ENCODE assay signal across 2 cellular contexts in the genomic region with DNA sequence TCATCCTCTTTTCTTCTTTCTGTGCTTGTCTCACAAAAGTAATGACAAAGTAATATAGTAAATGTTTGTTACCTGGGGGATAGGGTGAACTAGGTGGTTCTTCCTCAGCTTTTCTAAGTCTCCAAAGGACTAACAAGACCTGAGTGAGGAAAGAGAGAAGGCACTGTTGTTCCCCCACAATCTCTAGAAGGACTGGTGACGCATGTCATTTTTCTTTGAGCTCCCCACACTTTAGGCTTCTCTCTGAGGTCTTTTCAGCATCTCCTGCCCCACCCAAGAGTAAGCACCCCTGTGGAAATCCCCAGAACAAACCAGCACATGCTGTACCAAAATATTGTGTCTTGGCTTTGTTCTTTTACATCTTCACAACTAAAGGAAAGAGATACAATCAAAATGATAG.
TF ChIP-seq lines count a peak whose summit lies in the region.

No MANE protein-coding gene starts in this region.

TF ChIP-seq in liver, 16 proteins besides CTCF, POLR2A, EP300 and RAD21 (continued from another document):
- TF ChIP-seq, protein P1, sequence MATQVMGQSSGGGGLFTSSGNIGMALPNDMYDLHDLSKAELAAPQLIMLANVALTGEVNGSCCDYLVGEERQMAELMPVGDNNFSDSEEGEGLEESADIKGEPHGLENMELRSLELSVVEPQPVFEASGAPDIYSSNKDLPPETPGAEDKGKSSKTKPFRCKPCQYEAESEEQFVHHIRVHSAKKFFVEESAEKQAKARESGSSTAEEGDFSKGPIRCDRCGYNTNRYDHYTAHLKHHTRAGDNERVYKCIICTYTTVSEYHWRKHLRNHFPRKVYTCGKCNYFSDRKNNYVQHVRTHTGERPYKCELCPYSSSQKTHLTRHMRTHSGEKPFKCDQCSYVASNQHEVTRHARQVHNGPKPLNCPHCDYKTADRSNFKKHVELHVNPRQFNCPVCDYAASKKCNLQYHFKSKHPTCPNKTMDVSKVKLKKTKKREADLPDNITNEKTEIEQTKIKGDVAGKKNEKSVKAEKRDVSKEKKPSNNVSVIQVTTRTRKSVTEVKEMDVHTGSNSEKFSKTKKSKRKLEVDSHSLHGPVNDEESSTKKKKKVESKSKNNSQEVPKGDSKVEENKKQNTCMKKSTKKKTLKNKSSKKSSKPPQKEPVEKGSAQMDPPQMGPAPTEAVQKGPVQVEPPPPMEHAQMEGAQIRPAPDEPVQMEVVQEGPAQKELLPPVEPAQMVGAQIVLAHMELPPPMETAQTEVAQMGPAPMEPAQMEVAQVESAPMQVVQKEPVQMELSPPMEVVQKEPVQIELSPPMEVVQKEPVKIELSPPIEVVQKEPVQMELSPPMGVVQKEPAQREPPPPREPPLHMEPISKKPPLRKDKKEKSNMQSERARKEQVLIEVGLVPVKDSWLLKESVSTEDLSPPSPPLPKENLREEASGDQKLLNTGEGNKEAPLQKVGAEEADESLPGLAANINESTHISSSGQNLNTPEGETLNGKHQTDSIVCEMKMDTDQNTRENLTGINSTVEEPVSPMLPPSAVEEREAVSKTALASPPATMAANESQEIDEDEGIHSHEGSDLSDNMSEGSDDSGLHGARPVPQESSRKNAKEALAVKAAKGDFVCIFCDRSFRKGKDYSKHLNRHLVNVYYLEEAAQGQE (IDR thresholded peaks at IDR 0.05) = no peak
- TF ChIP-seq SP1 (IDR thresholded peaks at IDR 0.05) (peak; percentile 13), FOXA1 (IDR thresholded peaks at IDR 0.05) (no peak), NR2F2 (IDR thresholded peaks at IDR 0.05) (no peak), HNF4G (IDR thresholded peaks at IDR 0.05) (no peak), FOXA2 (IDR thresholded peaks at IDR 0.05) (no peak)
- TF ChIP-seq, protein P2, sequence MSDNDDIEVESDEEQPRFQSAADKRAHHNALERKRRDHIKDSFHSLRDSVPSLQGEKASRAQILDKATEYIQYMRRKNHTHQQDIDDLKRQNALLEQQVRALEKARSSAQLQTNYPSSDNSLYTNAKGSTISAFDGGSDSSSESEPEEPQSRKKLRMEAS (IDR thresholded peaks at IDR 0.05) = no peak
- TF ChIP-seq, protein P3, sequence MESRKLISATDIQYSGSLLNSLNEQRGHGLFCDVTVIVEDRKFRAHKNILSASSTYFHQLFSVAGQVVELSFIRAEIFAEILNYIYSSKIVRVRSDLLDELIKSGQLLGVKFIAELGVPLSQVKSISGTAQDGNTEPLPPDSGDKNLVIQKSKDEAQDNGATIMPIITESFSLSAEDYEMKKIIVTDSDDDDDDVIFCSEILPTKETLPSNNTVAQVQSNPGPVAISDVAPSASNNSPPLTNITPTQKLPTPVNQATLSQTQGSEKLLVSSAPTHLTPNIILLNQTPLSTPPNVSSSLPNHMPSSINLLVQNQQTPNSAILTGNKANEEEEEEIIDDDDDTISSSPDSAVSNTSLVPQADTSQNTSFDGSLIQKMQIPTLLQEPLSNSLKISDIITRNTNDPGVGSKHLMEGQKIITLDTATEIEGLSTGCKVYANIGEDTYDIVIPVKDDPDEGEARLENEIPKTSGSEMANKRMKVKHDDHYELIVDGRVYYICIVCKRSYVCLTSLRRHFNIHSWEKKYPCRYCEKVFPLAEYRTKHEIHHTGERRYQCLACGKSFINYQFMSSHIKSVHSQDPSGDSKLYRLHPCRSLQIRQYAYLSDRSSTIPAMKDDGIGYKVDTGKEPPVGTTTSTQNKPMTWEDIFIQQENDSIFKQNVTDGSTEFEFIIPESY (IDR thresholded peaks at IDR 0.05) = no peak

TF ChIP-seq in HepG2, 621 proteins besides CTCF, POLR2A, EP300 and RAD21 (continued from another document):
- TF ChIP-seq, protein P4, sequence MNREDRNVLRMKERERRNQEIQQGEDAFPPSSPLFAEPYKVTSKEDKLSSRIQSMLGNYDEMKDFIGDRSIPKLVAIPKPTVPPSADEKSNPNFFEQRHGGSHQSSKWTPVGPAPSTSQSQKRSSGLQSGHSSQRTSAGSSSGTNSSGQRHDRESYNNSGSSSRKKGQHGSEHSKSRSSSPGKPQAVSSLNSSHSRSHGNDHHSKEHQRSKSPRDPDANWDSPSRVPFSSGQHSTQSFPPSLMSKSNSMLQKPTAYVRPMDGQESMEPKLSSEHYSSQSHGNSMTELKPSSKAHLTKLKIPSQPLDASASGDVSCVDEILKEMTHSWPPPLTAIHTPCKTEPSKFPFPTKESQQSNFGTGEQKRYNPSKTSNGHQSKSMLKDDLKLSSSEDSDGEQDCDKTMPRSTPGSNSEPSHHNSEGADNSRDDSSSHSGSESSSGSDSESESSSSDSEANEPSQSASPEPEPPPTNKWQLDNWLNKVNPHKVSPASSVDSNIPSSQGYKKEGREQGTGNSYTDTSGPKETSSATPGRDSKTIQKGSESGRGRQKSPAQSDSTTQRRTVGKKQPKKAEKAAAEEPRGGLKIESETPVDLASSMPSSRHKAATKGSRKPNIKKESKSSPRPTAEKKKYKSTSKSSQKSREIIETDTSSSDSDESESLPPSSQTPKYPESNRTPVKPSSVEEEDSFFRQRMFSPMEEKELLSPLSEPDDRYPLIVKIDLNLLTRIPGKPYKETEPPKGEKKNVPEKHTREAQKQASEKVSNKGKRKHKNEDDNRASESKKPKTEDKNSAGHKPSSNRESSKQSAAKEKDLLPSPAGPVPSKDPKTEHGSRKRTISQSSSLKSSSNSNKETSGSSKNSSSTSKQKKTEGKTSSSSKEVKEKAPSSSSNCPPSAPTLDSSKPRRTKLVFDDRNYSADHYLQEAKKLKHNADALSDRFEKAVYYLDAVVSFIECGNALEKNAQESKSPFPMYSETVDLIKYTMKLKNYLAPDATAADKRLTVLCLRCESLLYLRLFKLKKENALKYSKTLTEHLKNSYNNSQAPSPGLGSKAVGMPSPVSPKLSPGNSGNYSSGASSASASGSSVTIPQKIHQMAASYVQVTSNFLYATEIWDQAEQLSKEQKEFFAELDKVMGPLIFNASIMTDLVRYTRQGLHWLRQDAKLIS (CRISPR knock-in tag; IDR thresholded peaks at IDR 0.05) = no peak
TF ChIP-seq in HepG2: peak in this region for 0.
